ENCODE assay signal across 8 cellular contexts in genomic region chr5:912356-913091, GRCh38. TPM values are rescaled to one million over a fixed set of nuclear protein-coding genes. Genes with fewer than 3 reads are reported as not detected.
DNase-seq lines count a peak whose midpoint lies in the region; ATAC-seq and TF ChIP-seq lines count a peak whose summit lies in the region.

No MANE protein-coding gene starts in this region.

- H4K20me1 ChIP-seq in smooth muscle cell (ENCODE audit: low read depth) = no peaks in the 10 kb centered on the region

- peak overlapping the region; percentile 79 for H3K9ac ChIP-seq in smooth muscle cell (ENCODE audit: low read depth)

- H3K9me3 ChIP-seq in A673 (ENCODE audit: low read depth, low read length, poor library complexity, severe bottlenecking) (no peaks in the 10 kb centered on the region), smooth muscle cell (replicated peaks; ENCODE audit: low read depth) (no peaks in the 10 kb centered on the region)

- peaks cover 50% of the 10 kb centered on the region for H3K36me3 ChIP-seq in A673 (ENCODE audit: insufficient read depth, low read length, poor library complexity, severe bottlenecking)
- H3K36me3 ChIP-seq in smooth muscle cell (ENCODE audit: low read depth) = no peaks in the 10 kb centered on the region

- WGBS in smooth muscle cell (ENCODE audit: low lambda C conversion rate) = 84% methylated on average over 27 of the region's 42 CpGs

- CTCF ChIA-PET in A673 (lab: Charles Lee) = no interaction called here
- CTCF ChIA-PET in activated CD4-positive, alpha-beta T cell treated with anti-CD3 and anti-CD28 coated beads, Interleukin-2, amount 10 ng/mL, durations not matched to agents 7 days and 5 days (lab: Charles Lee) = interaction anchor here (1.0 to 1.6 kb wide), 3 partner anchors 9 to 93 kb away, joined by 4 to 6 read pairs (median 4); no protein-coding TSS in a partner anchor

- H3K27me3 Mint-ChIP-seq in activated CD4-positive, alpha-beta T cell treated with anti-CD3 and anti-CD28 coated beads, Interleukin-2, amount 10 ng/mL, durations not matched to agents 7 days and 5 days = no peaks in the 10 kb centered on the region
- peaks cover 7% of the 10 kb centered on the region for H3K27me3 Mint-ChIP-seq in endothelial cell (ENCODE audit: unreplicated experiment)

- H3K4me3 ChIP-seq in A673 (ENCODE audit: low read depth, low read length, poor library complexity, severe bottlenecking) (no peak overlapping the region), smooth muscle cell (no peak overlapping the region)

- H3K27ac Mint-ChIP-seq in activated CD4-positive, alpha-beta T cell treated with anti-CD3 and anti-CD28 coated beads, Interleukin-2, amount 10 ng/mL, durations not matched to agents 7 days and 5 days = peak overlapping the region; percentile 57
- H3K27ac Mint-ChIP-seq in endothelial cell (ENCODE audit: unreplicated experiment) = peak overlapping the region; percentile 54

- intact Hi-C loops in A673 (cut with micrococcal nuclease; ENCODE audit: unreplicated experiment) = no loop called here

- H3F3A ChIP-seq in smooth muscle cell (ENCODE audit: low read depth) = no peaks in the 10 kb centered on the region

- POLR2A ChIA-PET in A673 (lab: Charles Lee; ENCODE audit: low non-redundant PET) = interaction anchor here (0.6 kb wide), 1 partner anchor 572 kb away, joined by 3 read pairs; no protein-coding TSS in a partner anchor
- POLR2A ChIA-PET in activated CD4-positive, alpha-beta T cell treated with anti-CD3 and anti-CD28 coated beads, Interleukin-2, amount 10 ng/mL, durations not matched to agents 7 days and 5 days (lab: Charles Lee) = no interaction called here

- no peak overlapping the region for H3K4me2 ChIP-seq in smooth muscle cell

- H3K79me2 ChIP-seq in smooth muscle cell (ENCODE audit: low read depth) = no peaks in the 10 kb centered on the region

- DNase-seq in A673 (ENCODE audit: low spot score) (peak; percentile 68), endothelial cell (ENCODE audit: low spot score) (no peak), smooth muscle cell (lab: John Stamatoyannopoulos, UW; ENCODE audit: unreplicated experiment) (no peak), hepatic stellate cell (ENCODE audit: low spot score) (no peak), medulla oblongata (ENCODE audit: extremely low spot score) (no peak)
- DNase-seq in activated CD4-positive, alpha-beta T cell treated with anti-CD3 and anti-CD28 coated beads, Interleukin-2, amount 10 ng/mL, durations not matched to agents 7 days and 5 days = peak; percentile 48

- no peaks in the 10 kb centered on the region for H3K9me3 Mint-ChIP-seq in activated CD4-positive, alpha-beta T cell treated with anti-CD3 and anti-CD28 coated beads, Interleukin-2, amount 10 ng/mL, durations not matched to agents 7 days and 5 days
- no peaks in the 10 kb centered on the region for H3K9me3 Mint-ChIP-seq in endothelial cell (ENCODE audit: unreplicated experiment)

- no peak for TF ChIP-seq EP300 in Ishikawa (IDR thresholded peaks at IDR 0.05; ENCODE audit: borderline replicate concordance)

- peaks cover 24% of the 10 kb centered on the region for H3K36me3 Mint-ChIP-seq in activated CD4-positive, alpha-beta T cell treated with anti-CD3 and anti-CD28 coated beads, Interleukin-2, amount 10 ng/mL, durations not matched to agents 7 days and 5 days (ENCODE audit: low read depth)
- peaks cover 31% of the 10 kb centered on the region for H3K36me3 Mint-ChIP-seq in endothelial cell (ENCODE audit: low read depth, unreplicated experiment)

- TF ChIP-seq CTCF in A673 (conservative IDR thresholded peaks at IDR 0.05; ENCODE audit: low read depth, low read length) = peak; percentile 41
- no peak for TF ChIP-seq CTCF in endothelial cell (IDR thresholded peaks at IDR 0.05; ENCODE audit: unreplicated experiment)
- no peak for TF ChIP-seq CTCF in smooth muscle cell (IDR thresholded peaks at IDR 0.05; ENCODE audit: borderline replicate concordance, insufficient read depth, poor library complexity, severe bottlenecking)

- no peaks in the 10 kb centered on the region for H3K4me1 ChIP-seq in A673 (ENCODE audit: insufficient read depth, low read length, poor library complexity, severe bottlenecking)
- peaks cover 4% of the 10 kb centered on the region for H3K4me1 ChIP-seq in smooth muscle cell (ENCODE audit: low read depth)

- no peak for ATAC-seq in HG03460 (IDR thresholded peaks at IDR 0.05; ENCODE audit: unreplicated experiment)

- no TSS peak for BruUV-seq in A673 (replicated peaks; lab: Mats Ljungman, UMichigan)

- peak; percentile 11; the same call in 1 of the 2 replicates for TF ChIP-seq RAD21 in Ishikawa (IDR thresholded peaks at IDR 0.05; ENCODE audit: low read depth)

- no peak overlapping the region for H3K27ac ChIP-seq in A673 (ENCODE audit: low read depth, low read length, poor library complexity, severe bottlenecking)
- H3K27ac ChIP-seq in smooth muscle cell (ENCODE audit: low read depth) = peak overlapping the region; percentile 91

- H3K27me3 ChIP-seq in A673 (replicated peaks; ENCODE audit: insufficient read depth, low read depth, low read length, poor library complexity) (no peaks in the 10 kb centered on the region), smooth muscle cell (ENCODE audit: low read depth) (no peaks in the 10 kb centered on the region)

- no peak overlapping the region for H2AFZ ChIP-seq in smooth muscle cell (ENCODE audit: low read depth)

- no peak overlapping the region for H3K4me3 Mint-ChIP-seq in activated CD4-positive, alpha-beta T cell treated with anti-CD3 and anti-CD28 coated beads, Interleukin-2, amount 10 ng/mL, durations not matched to agents 7 days and 5 days
- no peak overlapping the region for H3K4me3 Mint-ChIP-seq in endothelial cell (ENCODE audit: unreplicated experiment)

- peaks cover 6% of the 10 kb centered on the region for H3K4me1 Mint-ChIP-seq in activated CD4-positive, alpha-beta T cell treated with anti-CD3 and anti-CD28 coated beads, Interleukin-2, amount 10 ng/mL, durations not matched to agents 7 days and 5 days
- H3K4me1 Mint-ChIP-seq in endothelial cell (ENCODE audit: unreplicated experiment) = no peaks in the 10 kb centered on the region

TF ChIP-seq in Ishikawa, 13 proteins besides CTCF, POLR2A, EP300 and RAD21:
- TF ChIP-seq ZBTB7A (IDR thresholded peaks at IDR 0.05; ENCODE audit: low read depth) (no peak), TAF1 (IDR thresholded peaks at IDR 0.05; ENCODE audit: low read depth) (no peak), EGR1 (IDR thresholded peaks at IDR 0.05) (no peak), MAX (IDR thresholded peaks at IDR 0.05) (no peak), NFIC (IDR thresholded peaks at IDR 0.05) (no peak), FOXM1 (IDR thresholded peaks at IDR 0.05; ENCODE audit: borderline replicate concordance, low read depth) (no peak), CEBPB (IDR thresholded peaks at IDR 0.05) (no peak), TCF12 (IDR thresholded peaks at IDR 0.05; ENCODE audit: low read depth) (no peak), TEAD4 (IDR thresholded peaks at IDR 0.05) (no peak), YY1 (IDR thresholded peaks at IDR 0.05; ENCODE audit: low read depth) (no peak)
- TF ChIP-seq, protein P1, sequence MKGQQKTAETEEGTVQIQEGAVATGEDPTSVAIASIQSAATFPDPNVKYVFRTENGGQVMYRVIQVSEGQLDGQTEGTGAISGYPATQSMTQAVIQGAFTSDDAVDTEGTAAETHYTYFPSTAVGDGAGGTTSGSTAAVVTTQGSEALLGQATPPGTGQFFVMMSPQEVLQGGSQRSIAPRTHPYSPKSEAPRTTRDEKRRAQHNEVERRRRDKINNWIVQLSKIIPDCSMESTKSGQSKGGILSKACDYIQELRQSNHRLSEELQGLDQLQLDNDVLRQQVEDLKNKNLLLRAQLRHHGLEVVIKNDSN (IDR thresholded peaks at IDR 0.05) = no peak
- TF ChIP-seq, protein P2, sequence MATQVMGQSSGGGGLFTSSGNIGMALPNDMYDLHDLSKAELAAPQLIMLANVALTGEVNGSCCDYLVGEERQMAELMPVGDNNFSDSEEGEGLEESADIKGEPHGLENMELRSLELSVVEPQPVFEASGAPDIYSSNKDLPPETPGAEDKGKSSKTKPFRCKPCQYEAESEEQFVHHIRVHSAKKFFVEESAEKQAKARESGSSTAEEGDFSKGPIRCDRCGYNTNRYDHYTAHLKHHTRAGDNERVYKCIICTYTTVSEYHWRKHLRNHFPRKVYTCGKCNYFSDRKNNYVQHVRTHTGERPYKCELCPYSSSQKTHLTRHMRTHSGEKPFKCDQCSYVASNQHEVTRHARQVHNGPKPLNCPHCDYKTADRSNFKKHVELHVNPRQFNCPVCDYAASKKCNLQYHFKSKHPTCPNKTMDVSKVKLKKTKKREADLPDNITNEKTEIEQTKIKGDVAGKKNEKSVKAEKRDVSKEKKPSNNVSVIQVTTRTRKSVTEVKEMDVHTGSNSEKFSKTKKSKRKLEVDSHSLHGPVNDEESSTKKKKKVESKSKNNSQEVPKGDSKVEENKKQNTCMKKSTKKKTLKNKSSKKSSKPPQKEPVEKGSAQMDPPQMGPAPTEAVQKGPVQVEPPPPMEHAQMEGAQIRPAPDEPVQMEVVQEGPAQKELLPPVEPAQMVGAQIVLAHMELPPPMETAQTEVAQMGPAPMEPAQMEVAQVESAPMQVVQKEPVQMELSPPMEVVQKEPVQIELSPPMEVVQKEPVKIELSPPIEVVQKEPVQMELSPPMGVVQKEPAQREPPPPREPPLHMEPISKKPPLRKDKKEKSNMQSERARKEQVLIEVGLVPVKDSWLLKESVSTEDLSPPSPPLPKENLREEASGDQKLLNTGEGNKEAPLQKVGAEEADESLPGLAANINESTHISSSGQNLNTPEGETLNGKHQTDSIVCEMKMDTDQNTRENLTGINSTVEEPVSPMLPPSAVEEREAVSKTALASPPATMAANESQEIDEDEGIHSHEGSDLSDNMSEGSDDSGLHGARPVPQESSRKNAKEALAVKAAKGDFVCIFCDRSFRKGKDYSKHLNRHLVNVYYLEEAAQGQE (IDR thresholded peaks at IDR 0.05; ENCODE audit: low read depth) = no peak

RNA-seq across cellular contexts. Expression of gene TRIP13, which starts 19.8 kb away (rescaled TPM):
- 64.6 and 69.1 TPM in 2 replicates for total RNA-seq in A673 (2021)
- 10 to 100 TPM; 33.4 to 38.6 TPM for total RNA-seq in activated CD4-positive, alpha-beta T cell treated with anti-CD3 and anti-CD28 coated beads, Interleukin-2, amount 10 ng/mL, durations not matched to agents 7 days and 5 days
- total RNA-seq in endothelial cell (ENCODE audit: unreplicated experiment) = 8.4 TPM
- 8.4 and 13.4 TPM in 2 replicates for total RNA-seq in smooth muscle cell
- polyA plus RNA-seq in smooth muscle cell = 12.0 and 12.7 TPM in 2 replicates

RNA-seq across cellular contexts. Expression of gene BRD9, which starts 19.9 kb away (rescaled TPM):
- total RNA-seq in A673 (2021) = 73.7 and 76.5 TPM in 2 replicates
- 10 to 100 TPM; 52.7 to 59.1 TPM for total RNA-seq in activated CD4-positive, alpha-beta T cell treated with anti-CD3 and anti-CD28 coated beads, Interleukin-2, amount 10 ng/mL, durations not matched to agents 7 days and 5 days
- total RNA-seq in endothelial cell (ENCODE audit: unreplicated experiment) = 53.0 TPM
- 14.7 and 17.1 TPM in 2 replicates for total RNA-seq in smooth muscle cell
- 17.8 and 20.4 TPM in 2 replicates for polyA plus RNA-seq in smooth muscle cell

Comparison
In these comparisons a context has a peak if more than half of its experiments do, and no peak if none do; other contexts are left out.
1. DNase-seq: peak in A673 (single experiment) and activated CD4-positive, alpha-beta T cell treated with anti-CD3 and anti-CD28 coated beads, Interleukin-2, amount 10 ng/mL, durations not matched to agents 7 days and 5 days (single experiment); none in endothelial cell (single experiment), smooth muscle cell (single experiment), hepatic stellate cell (single experiment) and medulla oblongata (single experiment).